ENCODE assay signal across 22 cellular contexts in the genomic region with DNA sequence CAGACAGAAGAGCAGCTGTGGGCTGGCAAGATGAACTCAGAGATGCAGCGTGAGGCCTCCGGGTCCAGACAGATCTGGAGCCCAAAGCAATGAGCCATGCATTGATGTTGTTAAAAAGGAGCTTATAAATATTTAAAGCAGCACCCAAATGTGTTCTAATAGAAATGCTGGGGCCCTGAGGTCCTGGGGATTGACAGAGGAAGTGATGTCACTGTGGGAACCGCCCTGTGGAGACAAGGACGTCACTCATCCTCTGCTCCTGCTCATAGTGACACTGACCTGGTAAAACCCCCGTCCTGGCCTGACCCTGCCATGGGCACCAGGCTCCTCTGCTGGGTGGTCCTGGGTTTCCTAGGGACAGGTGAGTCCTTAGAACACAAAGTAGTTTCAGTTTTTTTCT.
DNase-seq lines count a peak whose midpoint lies in the region; ATAC-seq and TF ChIP-seq lines count a peak whose summit lies in the region.
"Had no signal": no experiment of that assay in that cellular context is flagged by ENCODE, and none has a peak within 500 bp of the region (broad histone marks: within the 10 kb centered on the region; RNA-seq: fewer than 3 reads in every experiment).

No MANE protein-coding gene starts in this region.

- no peaks in the 10 kb centered on the region for H3K36me3 Mint-ChIP-seq in activated naive CD4-positive, alpha-beta T cell treated with anti-CD3 and anti-CD28 coated beads, Interleukin-2, amount 50 U/mL, for 24 hours
- no peaks in the 10 kb centered on the region for H3K36me3 Mint-ChIP-seq in activated naive CD8-positive, alpha-beta T cell treated with anti-CD3 and anti-CD28 coated beads, Interleukin-2, amount 10 ng/mL, durations not matched to agents 7 days and 5 days
- no peaks in the 10 kb centered on the region for H3K36me3 Mint-ChIP-seq in stimulated activated naive CD8-positive, alpha-beta T cell treated with anti-CD3 and anti-CD28 coated beads, Interleukin-15, Interleukin-2, amounts not matched to agents 100 ng/mL and 50 ng/mL, for 24 hours (ENCODE audit: low read depth)
- H3K36me3 Mint-ChIP-seq in nephron progenitor cell (ENCODE audit: low read depth): no peaks in the 10 kb centered on the region
- H3K36me3 Mint-ChIP-seq: brain, natural killer cell had no signal

- no peak overlapping the region for H3K4me3 ChIP-seq in NB4 (ENCODE audit: low read depth, low read length)
- H3K4me3 ChIP-seq: testis had no signal

- peak; percentile 75 for ATAC-seq in activated naive CD8-positive, alpha-beta T cell treated with anti-CD3 and anti-CD28 coated beads, Interleukin-2, amount 10 ng/mL, durations not matched to agents 7 days and 5 days (ENCODE audit: low read depth)
- no peak for ATAC-seq in GM21723 (IDR thresholded peaks at IDR 0.05; ENCODE audit: unreplicated experiment)
- ATAC-seq: foreskin keratinocyte had no signal

- DNase-seq in activated naive CD4-positive, alpha-beta T cell (lab: John Stamatoyannopoulos, UW): no peak
- DNase-seq in NB4 (ENCODE audit: low read depth) (peak; percentile 29), NCI-H2171 treated with DMSO at 0.1 percent for 48 hours (lab: John Stamatoyannopoulos, UW) (no peak), nephron progenitor cell (no peak)
- DNase-seq in activated naive CD8-positive, alpha-beta T cell treated with anti-CD3 and anti-CD28 coated beads, Interleukin-2, amount 10 ng/mL, durations not matched to agents 7 days and 5 days: no peak
- DNase-seq: activated CD4-positive, CD25-positive, alpha-beta regulatory T cell; activated gamma-delta T cell; foreskin keratinocyte; H9; KG1; kidney glomerular epithelial cell; natural killer cell; NCI-H1105 treated with DMSO at 0.1 percent for 48 hours; NCI-H2107; NCI-H69; OCI-M1; testis had no signal

- H3K4me3 Mint-ChIP-seq in activated naive CD4-positive, alpha-beta T cell treated with anti-CD3 and anti-CD28 coated beads, Interleukin-2, amount 50 U/mL, for 24 hours: peak overlapping the region; percentile 76
- peak overlapping the region; percentile 63 for H3K4me3 Mint-ChIP-seq in activated naive CD8-positive, alpha-beta T cell treated with anti-CD3 and anti-CD28 coated beads, Interleukin-2, amount 10 ng/mL, durations not matched to agents 7 days and 5 days
- peak overlapping the region; percentile 66 for H3K4me3 Mint-ChIP-seq in stimulated activated naive CD8-positive, alpha-beta T cell treated with anti-CD3 and anti-CD28 coated beads, Interleukin-15, Interleukin-2, amounts not matched to agents 100 ng/mL and 50 ng/mL, for 24 hours
- H3K4me3 Mint-ChIP-seq in nephron progenitor cell: no peak overlapping the region
- H3K4me3 Mint-ChIP-seq: brain; dendritic cell treated with granulocyte-macrophage colony-stimulating factor and Interleukin-4, amounts not matched to agents 40 ng/mL and 50 ng/mL, for 4 days; H9; natural killer cell had no signal

- H3K27me3 Mint-ChIP-seq in activated naive CD4-positive, alpha-beta T cell treated with anti-CD3 and anti-CD28 coated beads, Interleukin-2, amount 50 U/mL, for 24 hours: no peaks in the 10 kb centered on the region
- H3K27me3 Mint-ChIP-seq in activated naive CD8-positive, alpha-beta T cell treated with anti-CD3 and anti-CD28 coated beads, Interleukin-2, amount 10 ng/mL, durations not matched to agents 7 days and 5 days: peaks cover 3% of the 10 kb centered on the region
- no peaks in the 10 kb centered on the region for H3K27me3 Mint-ChIP-seq in stimulated activated naive CD8-positive, alpha-beta T cell treated with anti-CD3 and anti-CD28 coated beads, Interleukin-15, Interleukin-2, amounts not matched to agents 100 ng/mL and 50 ng/mL, for 24 hours
- peaks cover 9% of the 10 kb centered on the region for H3K27me3 Mint-ChIP-seq in nephron progenitor cell (ENCODE audit: low read depth, poor library complexity)
- H3K27me3 Mint-ChIP-seq: brain had no signal

- POLR2A ChIA-PET in activated naive CD8-positive, alpha-beta T cell treated with anti-CD3 and anti-CD28 coated beads, Interleukin-2, amount 10 ng/mL, durations not matched to agents 7 days and 5 days (lab: Charles Lee): no interaction called here

- peak overlapping the region; percentile 38 for H3K27ac Mint-ChIP-seq in activated naive CD4-positive, alpha-beta T cell treated with anti-CD3 and anti-CD28 coated beads, Interleukin-2, amount 50 U/mL, for 24 hours
- H3K27ac Mint-ChIP-seq in activated naive CD8-positive, alpha-beta T cell treated with anti-CD3 and anti-CD28 coated beads, Interleukin-2, amount 10 ng/mL, durations not matched to agents 7 days and 5 days: peak overlapping the region; percentile 78
- H3K27ac Mint-ChIP-seq in stimulated activated naive CD8-positive, alpha-beta T cell treated with anti-CD3 and anti-CD28 coated beads, Interleukin-15, Interleukin-2, amounts not matched to agents 100 ng/mL and 50 ng/mL, for 24 hours: peak overlapping the region; percentile 33
- H3K27ac Mint-ChIP-seq in nephron progenitor cell: no peak overlapping the region
- H3K27ac Mint-ChIP-seq: brain; dendritic cell treated with granulocyte-macrophage colony-stimulating factor and Interleukin-4, amounts not matched to agents 40 ng/mL and 50 ng/mL, for 4 days; natural killer cell had no signal

- no peaks in the 10 kb centered on the region for H3K9me3 Mint-ChIP-seq in activated naive CD4-positive, alpha-beta T cell treated with anti-CD3 and anti-CD28 coated beads, Interleukin-2, amount 50 U/mL, for 24 hours
- H3K9me3 Mint-ChIP-seq in activated naive CD8-positive, alpha-beta T cell treated with anti-CD3 and anti-CD28 coated beads, Interleukin-2, amount 10 ng/mL, durations not matched to agents 7 days and 5 days: no peaks in the 10 kb centered on the region
- H3K9me3 Mint-ChIP-seq in stimulated activated naive CD8-positive, alpha-beta T cell treated with anti-CD3 and anti-CD28 coated beads, Interleukin-15, Interleukin-2, amounts not matched to agents 100 ng/mL and 50 ng/mL, for 24 hours: no peaks in the 10 kb centered on the region
- H3K9me3 Mint-ChIP-seq in nephron progenitor cell: no peaks in the 10 kb centered on the region
- H3K9me3 Mint-ChIP-seq: brain; dendritic cell treated with granulocyte-macrophage colony-stimulating factor and Interleukin-4, amounts not matched to agents 40 ng/mL and 50 ng/mL, for 4 days; H9; natural killer cell had no signal

- no peak for TF ChIP-seq POLR2A in NB4 (IDR thresholded peaks at IDR 0.05; ENCODE audit: extremely low read depth, insufficient read length)

- H3K4me1 Mint-ChIP-seq in activated naive CD4-positive, alpha-beta T cell treated with anti-CD3 and anti-CD28 coated beads, Interleukin-2, amount 50 U/mL, for 24 hours: peaks cover 58% of the 10 kb centered on the region
- H3K4me1 Mint-ChIP-seq in activated naive CD8-positive, alpha-beta T cell treated with anti-CD3 and anti-CD28 coated beads, Interleukin-2, amount 10 ng/mL, durations not matched to agents 7 days and 5 days: peaks cover 28% of the 10 kb centered on the region
- peaks cover 22% of the 10 kb centered on the region for H3K4me1 Mint-ChIP-seq in stimulated activated naive CD8-positive, alpha-beta T cell treated with anti-CD3 and anti-CD28 coated beads, Interleukin-15, Interleukin-2, amounts not matched to agents 100 ng/mL and 50 ng/mL, for 24 hours (ENCODE audit: low read depth)
- H3K4me1 Mint-ChIP-seq in nephron progenitor cell: no peaks in the 10 kb centered on the region
- H3K4me1 Mint-ChIP-seq: brain had no signal

- TF ChIP-seq CTCF in NB4 (IDR thresholded peaks at IDR 0.05; ENCODE audit: low read depth, low read length): no peak
- TF ChIP-seq CTCF in nephron progenitor cell (IDR thresholded peaks at IDR 0.05): no peak
